10 cellular contexts compared by ENCODE assay signal in genomic region chr12:8027856-8028255, GRCh38. TPM values are rescaled to one million over a fixed set of nuclear protein-coding genes. Genes with fewer than 3 reads are reported as not detected.
DNase-seq lines count a peak whose midpoint lies in the region; TF ChIP-seq lines count a peak whose summit lies in the region.
"Had no signal": no experiment of that assay in that cellular context is flagged by ENCODE, and none has a peak within 500 bp of the region (broad histone marks: within the 10 kb centered on the region; RNA-seq: fewer than 3 reads in every experiment).

No MANE protein-coding gene starts in this region.

- no peaks in the 10 kb centered on the region for H3K9me2 ChIP-seq in DOHH2 (replicated peaks; ENCODE audit: control insufficient read depth, low read length)

- H3K4me1 ChIP-seq in DOHH2 (ENCODE audit: control insufficient read depth, low read length) (peaks cover 30% of the 10 kb centered on the region), mesodermal cell (ENCODE audit: control insufficient read depth, insufficient read depth, low read length, poor library complexity, severe bottlenecking) (no peaks in the 10 kb centered on the region)

- no peaks in the 10 kb centered on the region for H3K9me3 Mint-ChIP-seq in activated T-helper 1 cell treated with anti-CD3 and anti-CD28 coated beads, Interleukin-12 subunit alpha, Interleukin-12 subunit beta, Interleukin-2, Interleukin-4 antibody, amounts not matched to agents 30 ng/mL and 10 ng/mL and 1 ng/mL, durations not matched to agents 14 hours and 24 hours and 36 hours

- peak overlapping the region; percentile 99 for H3K27ac Mint-ChIP-seq in activated T-helper 1 cell treated with anti-CD3 and anti-CD28 coated beads, Interleukin-12 subunit alpha, Interleukin-12 subunit beta, Interleukin-2, Interleukin-4 antibody, amounts not matched to agents 30 ng/mL and 10 ng/mL and 1 ng/mL, durations not matched to agents 14 hours and 24 hours and 36 hours

- peaks cover 24% of the 10 kb centered on the region for H3F3A ChIP-seq in DOHH2 (ENCODE audit: control insufficient read depth, insufficient read depth)

- 97 to 100% methylated on average over 3 of the region's 5 CpGs for WGBS in mesodermal cell (ENCODE audit: insufficient coverage in 2 of 2), 2 experiments

- peaks cover 2% of the 10 kb centered on the region for H3K36me3 Mint-ChIP-seq in activated T-helper 1 cell treated with anti-CD3 and anti-CD28 coated beads, Interleukin-12 subunit alpha, Interleukin-12 subunit beta, Interleukin-2, Interleukin-4 antibody, amounts not matched to agents 30 ng/mL and 10 ng/mL and 1 ng/mL, durations not matched to agents 14 hours and 24 hours and 36 hours (ENCODE audit: low read depth)

- peaks cover 2% of the 10 kb centered on the region; the same call in 1 of the 2 replicates for H3K79me2 ChIP-seq in DOHH2 (ENCODE audit: control insufficient read depth, low read length)

- intact Hi-C loops in activated T-helper 1 cell treated with anti-CD3 and anti-CD28 coated beads, Interleukin-12 subunit alpha, Interleukin-12 subunit beta, Interleukin-2, Interleukin-4 antibody, amounts not matched to agents 30 ng/mL and 10 ng/mL and 1 ng/mL, durations not matched to agents 14 hours and 24 hours and 36 hours (cut with micrococcal nuclease) = no loop called here

- in situ Hi-C loops in KBM-7 (cut with MboI; ENCODE audit: low pct_unique_long_range_greater_than_20kb, low sequenced_read_pairs) = no loop called here

- H3K4me1 Mint-ChIP-seq in activated T-helper 1 cell treated with anti-CD3 and anti-CD28 coated beads, Interleukin-12 subunit alpha, Interleukin-12 subunit beta, Interleukin-2, Interleukin-4 antibody, amounts not matched to agents 30 ng/mL and 10 ng/mL and 1 ng/mL, durations not matched to agents 14 hours and 24 hours and 36 hours (ENCODE audit: low read depth) = peaks cover 25% of the 10 kb centered on the region

- peak overlapping the region; percentile 93 for H3K4me3 Mint-ChIP-seq in activated T-helper 1 cell treated with anti-CD3 and anti-CD28 coated beads, Interleukin-12 subunit alpha, Interleukin-12 subunit beta, Interleukin-2, Interleukin-4 antibody, amounts not matched to agents 30 ng/mL and 10 ng/mL and 1 ng/mL, durations not matched to agents 14 hours and 24 hours and 36 hours

- H3K9me3 ChIP-seq in DOHH2 (ENCODE audit: control insufficient read depth, insufficient read depth, low read length) (no peaks in the 10 kb centered on the region), mesodermal cell (ENCODE audit: control insufficient read depth, low read length) (no peaks in the 10 kb centered on the region)
- H3K9me3 ChIP-seq: esophagus squamous epithelium had no signal

- H3K27me3 Mint-ChIP-seq in activated T-helper 1 cell treated with anti-CD3 and anti-CD28 coated beads, Interleukin-12 subunit alpha, Interleukin-12 subunit beta, Interleukin-2, Interleukin-4 antibody, amounts not matched to agents 30 ng/mL and 10 ng/mL and 1 ng/mL, durations not matched to agents 14 hours and 24 hours and 36 hours (ENCODE audit: insufficient read depth) = no peaks in the 10 kb centered on the region

- no peak for TF ChIP-seq CTCF in 22Rv1 (IDR thresholded peaks at IDR 0.05)
- TF ChIP-seq CTCF in DOHH2 (IDR thresholded peaks at IDR 0.05; ENCODE audit: low read depth, low read length, poor library complexity, severe bottlenecking) = no peak

- H3K27me3 ChIP-seq in DOHH2 (ENCODE audit: control insufficient read depth, low read length) = no peaks in the 10 kb centered on the region
- H3K27me3 ChIP-seq: esophagus squamous epithelium had no signal

- DNase-seq in activated T-helper 1 cell treated with anti-CD3 and anti-CD28 coated beads, Interleukin-12 subunit alpha, Interleukin-12 subunit beta, Interleukin-2, Interleukin-4 antibody, amounts not matched to agents 30 ng/mL and 10 ng/mL and 1 ng/mL, durations not matched to agents 14 hours and 24 hours and 36 hours (ENCODE audit: low spot score) = no peak
- DNase-seq in NCI-H1694 (lab: John Stamatoyannopoulos, UW) (no peak), NCI-H2227 treated with DMSO at 0.1 percent for 48 hours (lab: John Stamatoyannopoulos, UW) (no peak), KBM-7 (no peak)
- DNase-seq in stimulated activated CD4-positive, alpha-beta T cell treated with anti-CD3 and anti-CD28 coated beads, Interleukin-15, amount 100 ng/mL, for 24 hours = no peak
- DNase-seq: esophagus squamous epithelium, H7 had no signal

- H3K36me3 ChIP-seq in DOHH2 (ENCODE audit: control insufficient read depth, low read length) (no peaks in the 10 kb centered on the region), mesodermal cell (ENCODE audit: control insufficient read depth, insufficient read depth, low read length) (no peaks in the 10 kb centered on the region)
- H3K36me3 ChIP-seq: esophagus squamous epithelium had no signal

- H3K4me3 ChIP-seq in DOHH2 (ENCODE audit: low read length) (peak overlapping the region; percentile 80), mesodermal cell (ENCODE audit: extremely low read depth, insufficient read depth, low read length, poor library complexity, severe bottlenecking) (peak overlapping the region; percentile 67)

- H3K4me2 ChIP-seq in DOHH2 (ENCODE audit: low read length) = peak overlapping the region; percentile 99

- H3K27ac ChIP-seq in 22Rv1 = peak overlapping the region; percentile 98
- 0 out of 2 replicates have a peak overlapping the region, but pooled peaks have one; percentile 97 for H3K27ac ChIP-seq in DOHH2 (ENCODE audit: low read depth, low read length)
- H3K27ac ChIP-seq in mesodermal cell (ENCODE audit: low read depth, low read length, severe bottlenecking) = no peak overlapping the region

- no peaks in the 10 kb centered on the region for H4K20me1 ChIP-seq in DOHH2 (ENCODE audit: control insufficient read depth, insufficient read depth, low read depth, low read length)

RNA-seq across cellular contexts. Expression of gene FOXJ2, which starts 4.7 kb away (rescaled TPM):
- total RNA-seq in activated T-helper 1 cell treated with anti-CD3 and anti-CD28 coated beads, Interleukin-12 subunit alpha, Interleukin-12 subunit beta, Interleukin-2, Interleukin-4 antibody, amounts not matched to agents 30 ng/mL and 10 ng/mL and 1 ng/mL, durations not matched to agents 14 hours and 24 hours and 36 hours = 19.9 and 20.7 TPM in 2 replicates
- 14.9 TPM for polyA plus RNA-seq in mesodermal cell (2013, experiment 1 of 2)
- polyA plus RNA-seq in mesodermal cell (2013, experiment 2 of 2) = 13.6 TPM

RNA-seq across cellular contexts. Expression of gene C3AR1, which starts 38.3 kb away (rescaled TPM):
- 0.60 and 0.71 TPM in 2 replicates for total RNA-seq in activated T-helper 1 cell treated with anti-CD3 and anti-CD28 coated beads, Interleukin-12 subunit alpha, Interleukin-12 subunit beta, Interleukin-2, Interleukin-4 antibody, amounts not matched to agents 30 ng/mL and 10 ng/mL and 1 ng/mL, durations not matched to agents 14 hours and 24 hours and 36 hours
- polyA plus RNA-seq in mesodermal cell (2013, experiment 1 of 2) = 0.18 TPM
- polyA plus RNA-seq in mesodermal cell (2013, experiment 2 of 2) = 0.25 TPM
- total RNA-seq: H7 had no signal

RNA-seq across cellular contexts. Expression of gene NECAP1, which starts 54.2 kb away (rescaled TPM):
- total RNA-seq in activated T-helper 1 cell treated with anti-CD3 and anti-CD28 coated beads, Interleukin-12 subunit alpha, Interleukin-12 subunit beta, Interleukin-2, Interleukin-4 antibody, amounts not matched to agents 30 ng/mL and 10 ng/mL and 1 ng/mL, durations not matched to agents 14 hours and 24 hours and 36 hours = 38.2 and 39.4 TPM in 2 replicates
- 17.0 TPM for polyA plus RNA-seq in mesodermal cell (2013, experiment 1 of 2)
- polyA plus RNA-seq in mesodermal cell (2013, experiment 2 of 2) = 16.0 TPM
